In the genomic region with DNA sequence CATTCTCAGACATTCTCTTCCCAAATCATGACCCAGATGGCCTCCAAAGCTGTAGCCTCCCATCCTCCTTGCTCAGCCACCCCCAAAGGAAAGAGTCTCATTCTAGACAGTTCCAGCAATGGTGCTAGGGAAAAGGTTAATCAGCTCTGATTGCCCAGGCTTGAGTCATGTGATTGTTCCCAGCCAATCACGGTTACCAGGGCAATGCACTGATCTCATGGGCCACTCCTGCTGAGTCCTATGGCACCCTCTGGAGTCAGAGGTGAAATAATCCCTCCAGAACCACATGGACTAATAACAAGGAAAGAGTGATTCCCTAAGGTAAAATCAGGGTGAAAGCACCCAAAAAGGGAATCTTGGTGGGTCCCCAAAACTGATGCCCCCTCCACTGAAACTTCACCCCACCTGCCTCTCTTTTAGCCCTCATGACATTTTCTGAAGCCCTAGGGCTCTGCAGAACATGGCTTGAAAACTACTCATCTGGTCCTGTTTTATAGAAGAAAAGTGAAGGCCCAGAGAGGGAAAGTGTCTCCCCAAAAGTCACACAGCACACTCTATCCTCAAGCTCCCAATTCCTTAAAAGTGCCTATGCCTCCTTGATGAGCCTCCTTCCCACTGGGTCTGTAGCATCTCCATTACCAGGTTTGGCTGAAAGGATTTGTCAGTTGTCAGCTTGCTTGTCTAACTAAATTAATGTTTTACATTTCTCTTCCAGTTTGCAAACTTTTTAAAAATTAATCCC, we compare ENCODE assay signal across 15 cellular contexts.
DNase-seq lines count a peak whose midpoint lies in the region; ATAC-seq, FAIRE-seq and TF ChIP-seq lines count a peak whose summit lies in the region.
"Had no signal": no experiment of that assay in that cellular context is flagged by ENCODE, and none has a peak within 500 bp of the region (broad histone marks: within the 10 kb centered on the region; RNA-seq: fewer than 3 reads in every experiment).

No MANE protein-coding gene starts in this region.

- no peak for DNase-seq in BJ (ENCODE audit: low read depth)
- peak; percentile 55 for DNase-seq in HEK293T (ENCODE audit: extremely low spot score)
- DNase-seq in SK-MEL-5 (ENCODE audit: low read depth, low spot score), result peak; percentile 61
- DNase-seq in keratinocyte (ENCODE audit: low read depth, low spot score), result no peak
- no peak for DNase-seq in lower lobe of right lung
- DNase-seq in T1000 (lab: John Stamatoyannopoulos, UW), result no peak
- DNase-seq: activated CD4-positive, alpha-beta T cell treated with anti-CD3 and anti-CD28 coated beads, Interleukin-2, amount 50 U/mL, for 1 hour; activated effector memory CD4-positive, alpha-beta T cell treated with anti-CD3 and anti-CD28 coated beads, Interleukin-2, amount 50 U/mL, for 16 hours; CD4-positive, CD25-positive, alpha-beta regulatory T cell; immature natural killer cell; naive thymus-derived CD4-positive, alpha-beta T cell; NCI-H69 had no signal

- ATAC-seq in GM18868 (IDR thresholded peaks at IDR 0.05; ENCODE audit: unreplicated experiment) (no peak), lower lobe of right lung (no peak), HG03039 (IDR thresholded peaks at IDR 0.05; ENCODE audit: unreplicated experiment) (no peak)
- ATAC-seq: naive thymus-derived CD4-positive, alpha-beta T cell had no signal

- H2AFZ ChIP-seq in keratinocyte (ENCODE audit: control insufficient read depth, low read length), result no peak overlapping the region

- no peak overlapping the region for H3K9ac ChIP-seq in keratinocyte (ENCODE audit: control insufficient read depth, extremely low read depth, insufficient read depth, low read length)

- TF ChIP-seq CTCF in BJ (IDR thresholded peaks at IDR 0.05; ENCODE audit: insufficient read depth, low read depth, low read length), result peak; percentile 10; the same call in 1 of the 2 replicates
- peak in 1 of 3 experiments; percentile 34 for TF ChIP-seq CTCF in keratinocyte (optimal IDR thresholded peaks at IDR 0.05 in 1 of 3, IDR thresholded peaks at IDR 0.05 in 1 of 3, conservative IDR thresholded peaks at IDR 0.05 in 1 of 3; ENCODE audit: extremely low read depth in 1 of 3, insufficient read depth in 2 of 3, low read length in 3 of 3)
- no peak for TF ChIP-seq CTCF in lower lobe of right lung (IDR thresholded peaks at IDR 0.05)

- H3K36me3 ChIP-seq in BJ (ENCODE audit: control insufficient read depth, insufficient read depth, low read length), result no peaks in the 10 kb centered on the region
- no peaks in the 10 kb centered on the region for H3K36me3 ChIP-seq in keratinocyte (ENCODE audit: control insufficient read depth in 2 of 2, extremely low read depth in 1 of 2, insufficient read depth in 2 of 2, low read length in 2 of 2)
- H3K36me3 ChIP-seq in lower lobe of right lung, result no peaks in the 10 kb centered on the region

- H3K4me3 ChIP-seq in BJ (ENCODE audit: low read depth, low read length) (no peak overlapping the region), keratinocyte (ENCODE audit: control insufficient read depth in 2 of 3, extremely low read depth in 1 of 3, insufficient read depth in 2 of 3, low read depth in 1 of 3, low read length in 3 of 3) (no peak overlapping the region), lower lobe of right lung (no peak overlapping the region)

- no peaks in the 10 kb centered on the region for H3K79me2 ChIP-seq in keratinocyte (ENCODE audit: control insufficient read depth, insufficient read depth, low read length)

- peaks cover 2% of the 10 kb centered on the region; the same call in 1 of the 2 replicates for H3K27me3 ChIP-seq in BJ (ENCODE audit: control insufficient read depth, insufficient read depth, low read length)
- no peaks in the 10 kb centered on the region for H3K27me3 ChIP-seq in keratinocyte (ENCODE audit: control insufficient read depth, extremely low read depth, insufficient read depth, low read length)
- no peaks in the 10 kb centered on the region for H3K27me3 ChIP-seq in lower lobe of right lung (ENCODE audit: low read depth)

- intact Hi-C loops in lower lobe of right lung (cut with DNase I), result no loop called here

- POLR2A ChIA-PET in BJ (lab: Charles Lee), result no interaction called here
- POLR2A ChIA-PET in HEK293T (lab: Yijun Ruan, JAX), result interaction anchor here (0.6 kb wide), 1 partner anchor 87 kb away, joined by 3 read pairs; no protein-coding TSS in a partner anchor

- H3K9me1 ChIP-seq in keratinocyte (ENCODE audit: control insufficient read depth, extremely low read depth, insufficient read depth, low read length), result no peaks in the 10 kb centered on the region

- no peaks in the 10 kb centered on the region for H4K20me1 ChIP-seq in keratinocyte (ENCODE audit: control insufficient read depth, extremely low read depth, insufficient read depth, low read length)

- CTCF ChIA-PET in BJ (lab: Yijun Ruan, JAX), result interaction anchor here (0.6 kb wide), 2 partner anchors 122 to 224 kb away, joined by 3 read pairs; no protein-coding TSS in a partner anchor
- CTCF ChIA-PET in HEK293T (lab: Yijun Ruan, JAX), result no interaction called here

- no peaks in the 10 kb centered on the region for H3K4me1 ChIP-seq in keratinocyte (ENCODE audit: control insufficient read depth, extremely low read depth, insufficient read depth, low read length)
- no peaks in the 10 kb centered on the region for H3K4me1 ChIP-seq in lower lobe of right lung

- H3K27ac ChIP-seq in keratinocyte (ENCODE audit: control insufficient read depth, insufficient read depth, low read length) (no peak overlapping the region), lower lobe of right lung (no peak overlapping the region)
- H3K27ac ChIP-seq: epithelial cell of prostate had no signal

- H3K9me3 ChIP-seq in keratinocyte (ENCODE audit: control insufficient read depth, low read depth, low read length) (no peaks in the 10 kb centered on the region), lower lobe of right lung (no peaks in the 10 kb centered on the region)

- in situ Hi-C loops in SK-MEL-5 (cut with HindIII; ENCODE audit: low pct_unique_long_range_greater_than_20kb, low sequenced_read_pairs), result no loop called here

- H3K4me2 ChIP-seq in keratinocyte (ENCODE audit: control insufficient read depth, extremely low read depth, insufficient read depth, low read depth, low read length), result no peak overlapping the region

- dilution Hi-C loops in keratinocyte (cut with MboI; ENCODE audit: extremely low pct_ligation_motif_present, low sequenced_read_pairs), result no loop called here

- FAIRE-seq in keratinocyte (lab: Jason Lieb, UNC), result peak; percentile 43

TF ChIP-seq in HEK293T, 16 proteins besides CTCF, POLR2A, EP300 and RAD21:
- TF ChIP-seq SUZ12 (IDR thresholded peaks at IDR 0.05), result no peak

Comparison
In these comparisons a context has a peak if more than half of its experiments do, and no peak if none do; other contexts are left out.
1. DNase-seq: peak in HEK293T (single experiment) and SK-MEL-5 (single experiment); none in BJ (single experiment), keratinocyte (single experiment), lower lobe of right lung (single experiment) and T1000 (single experiment).